20 cellular contexts compared by ENCODE assay signal in the genomic region with DNA sequence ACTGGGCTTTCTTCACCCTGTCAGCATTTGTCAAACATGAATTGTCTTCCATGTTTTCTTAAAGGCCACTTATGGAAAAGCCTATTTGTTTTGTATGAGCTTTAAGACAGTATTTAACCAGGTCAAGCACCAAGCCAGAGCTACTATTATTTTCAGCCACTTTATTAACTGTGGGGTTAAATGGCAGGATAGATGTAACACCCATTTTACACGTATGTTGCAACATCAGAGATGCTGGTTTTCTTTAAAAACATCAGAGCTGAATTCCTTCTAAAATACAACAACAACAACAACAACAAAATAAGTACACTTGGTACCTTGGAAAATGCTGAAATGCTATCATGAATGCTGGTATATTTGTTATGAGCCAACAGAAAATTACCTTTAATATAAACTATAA.
"Had no signal": no experiment of that assay in that cellular context is flagged by ENCODE, and none has a peak within 500 bp of the region (broad histone marks: within the 10 kb centered on the region; RNA-seq: fewer than 3 reads in every experiment).

No MANE protein-coding gene starts in this region.

- H3K4me3 ChIP-seq: mucosa of descending colon, prostate gland, sigmoid colon, stomach, testis, upper lobe of right lung had no signal

- H3K9me3 Mint-ChIP-seq: activated T-cell treated with anti-CD3 and anti-CD28 coated beads, Interleukin-2, amount 50 U/mL, for 4 hours; memory B cell; naive thymus-derived CD4-positive, alpha-beta T cell; T-cell had no signal

- H3K27me3 ChIP-seq: sigmoid colon, stomach, testis, upper lobe of right lung had no signal

- H3K4me1 ChIP-seq: prostate gland had no signal

- H3K4me3 Mint-ChIP-seq: activated CD8-positive, alpha-beta memory T cell treated with anti-CD3 and anti-CD28 coated beads, Interleukin-2, amount 10 ng/mL, durations not matched to agents 7 days and 5 days; activated T-cell treated with anti-CD3 and anti-CD28 coated beads, Interleukin-2, amount 50 U/mL, for 4 hours; memory B cell; T-cell had no signal

- H3K27me3 Mint-ChIP-seq: activated CD8-positive, alpha-beta memory T cell treated with anti-CD3 and anti-CD28 coated beads, Interleukin-2, amount 10 ng/mL, durations not matched to agents 7 days and 5 days; memory B cell; naive thymus-derived CD4-positive, alpha-beta T cell; T-cell had no signal

- ATAC-seq: activated CD8-positive, alpha-beta memory T cell treated with anti-CD3 and anti-CD28 coated beads, Interleukin-2, amount 10 ng/mL, durations not matched to agents 7 days and 5 days; activated T-cell treated with anti-CD3 and anti-CD28 coated beads, Interleukin-2, amount 50 U/mL, for 4 hours; left ventricle myocardium superior; mucosa of descending colon; naive thymus-derived CD4-positive, alpha-beta T cell; T-cell; upper lobe of right lung had no signal

- H3K27ac ChIP-seq: prostate gland, testis, upper lobe of right lung had no signal

- DNase-seq: activated CD4-positive, alpha-beta T cell treated with anti-CD3 and anti-CD28 coated beads for 1 hour; activated CD4-positive, alpha-beta T cell treated with anti-CD3 and anti-CD28 coated beads, Interleukin-2, amount 50 U/mL, for 4 hours; activated CD8-positive, alpha-beta memory T cell treated with anti-CD3 and anti-CD28 coated beads, Interleukin-2, amount 10 ng/mL, durations not matched to agents 7 days and 5 days; activated gamma-delta T cell; activated T-cell treated with anti-CD3 and anti-CD28 coated beads, Interleukin-2, amount 50 U/mL, for 4 hours; anterior cingulate cortex; hippocampal formation; left ventricle myocardium superior; mucosa of descending colon; naive thymus-derived CD4-positive, alpha-beta T cell; sigmoid colon; SK-N-SH; stimulated activated CD4-positive, alpha-beta T cell treated with anti-CD3 and anti-CD28 coated beads, Interleukin-1b, Interleukin-23, amount 100 ng/mL, for 48 hours; stomach; T-cell; T1000; testis; upper lobe of right lung had no signal

- H3K27ac Mint-ChIP-seq: activated CD8-positive, alpha-beta memory T cell treated with anti-CD3 and anti-CD28 coated beads, Interleukin-2, amount 10 ng/mL, durations not matched to agents 7 days and 5 days; memory B cell had no signal

- H3K9me3 ChIP-seq: mucosa of descending colon, prostate gland, sigmoid colon, SK-N-SH, stomach, testis, upper lobe of right lung had no signal
